Comparison of ENCODE assay signal across 25 cellular contexts in genomic region chr2:233436191-233436581, GRCh38.
DNase-seq lines count a peak whose midpoint lies in the region; ATAC-seq and TF ChIP-seq lines count a peak whose summit lies in the region.
"Had no signal": no experiment of that assay in that cellular context is flagged by ENCODE, and none has a peak within 500 bp of the region (broad histone marks: within the 10 kb centered on the region; RNA-seq: fewer than 3 reads in every experiment).

No MANE protein-coding gene starts in this region.

- peaks cover 51% of the 10 kb centered on the region for H3K36me3 Mint-ChIP-seq in T-helper 2 cell treated with Interferon-gamma antibody and Interleukin-4, amounts not matched to agents 5 μg/mL and 100 μg/mL, for 36 hours (ENCODE audit: low read depth)
- H3K36me3 Mint-ChIP-seq in stimulated activated naive B cell treated with anti-CD40 and anti-IgM and Interleukin-4, amounts not matched to agents 10 μg/mL and 1 μg/mL and 100 μg/mL, for 72 hours = peaks cover 54 to 70% of the 10 kb centered on the region in 2 donors

- H3K27ac ChIP-seq in Peyer's patch (no peak overlapping the region), right lobe of liver (no peak overlapping the region), body of pancreas (no peak overlapping the region)
- H3K27ac ChIP-seq: 22Rv1, esophagus muscularis mucosa, hepatocyte, SJSA1, skin epidermis, thoracic aorta had no signal

- H3K9me3 ChIP-seq in Peyer's patch (no peaks in the 10 kb centered on the region), right lobe of liver (no peaks in the 10 kb centered on the region), body of pancreas (no peaks in the 10 kb centered on the region)
- H3K9me3 ChIP-seq: esophagus muscularis mucosa, mucosa of descending colon, SJSA1, thoracic aorta had no signal

- WGBS in right lobe of liver (ENCODE audit: insufficient coverage, low coverage, low lambda C conversion rate, missing lambda C conversion rate) = 87% methylated on average over 5 of the region's 15 CpGs
- 92 to 96% methylated on average over 4 to 15 of the region's 15 CpGs for WGBS in body of pancreas, 2 donors

- H3K36me3 ChIP-seq in Peyer's patch (peaks cover 0 to 67% (median 0%) of the 10 kb centered on the region in 3 donors), right lobe of liver (peaks cover 0 to 32% (median 5%) of the 10 kb centered on the region in 4 donors), body of pancreas (replicated peaks in 1 of 2; ENCODE audit: insufficient read depth in 1 of 2, low read depth in 2 of 2) (peaks cover 0 to 4% of the 10 kb centered on the region in 2 donors)

- TF ChIP-seq CTCF in Peyer's patch (IDR thresholded peaks at IDR 0.05) = no peak
- TF ChIP-seq CTCF in right lobe of liver (IDR thresholded peaks at IDR 0.05) = no peak
- no peak for TF ChIP-seq CTCF in body of pancreas (IDR thresholded peaks at IDR 0.05)

- H3K4me3 ChIP-seq in Peyer's patch = no peak overlapping the region
- H3K4me3 ChIP-seq in right lobe of liver = no peak overlapping the region
- H3K4me3 ChIP-seq in body of pancreas = no peak overlapping the region
- H3K4me3 ChIP-seq: esophagus muscularis mucosa, hepatocyte, mucosa of descending colon, SJSA1, skin epidermis, thoracic aorta had no signal

- TF ChIP-seq POLR2A in Peyer's patch (IDR thresholded peaks at IDR 0.05) (no peak), right lobe of liver (IDR thresholded peaks at IDR 0.05) (no peak), body of pancreas (IDR thresholded peaks at IDR 0.05) (no peak)

- intact Hi-C loops in right lobe of liver (cut with DNase I) = no loop called here
- intact Hi-C loops in body of pancreas (cut with DNase I) = no loop called here

- no peaks in the 10 kb centered on the region for H3K27me3 Mint-ChIP-seq in T-helper 2 cell treated with Interferon-gamma antibody and Interleukin-4, amounts not matched to agents 5 μg/mL and 100 μg/mL, for 36 hours (ENCODE audit: low read depth)
- H3K27me3 Mint-ChIP-seq in stimulated activated naive B cell treated with anti-CD40 and anti-IgM and Interleukin-4, amounts not matched to agents 10 μg/mL and 1 μg/mL and 100 μg/mL, for 72 hours = no peaks in the 10 kb centered on the region
- H3K27me3 Mint-ChIP-seq: CD4-positive, alpha-beta memory T cell had no signal

- no peak overlapping the region for H3K4me3 Mint-ChIP-seq in T-helper 2 cell treated with Interferon-gamma antibody and Interleukin-4, amounts not matched to agents 5 μg/mL and 100 μg/mL, for 36 hours
- H3K4me3 Mint-ChIP-seq in stimulated activated naive B cell treated with anti-CD40 and anti-IgM and Interleukin-4, amounts not matched to agents 10 μg/mL and 1 μg/mL and 100 μg/mL, for 72 hours = no peak overlapping the region
- H3K4me3 Mint-ChIP-seq: CD4-positive, alpha-beta memory T cell had no signal

- H3K9me3 Mint-ChIP-seq in T-helper 2 cell treated with Interferon-gamma antibody and Interleukin-4, amounts not matched to agents 5 μg/mL and 100 μg/mL, for 36 hours = no peaks in the 10 kb centered on the region
- H3K9me3 Mint-ChIP-seq in stimulated activated naive B cell treated with anti-CD40 and anti-IgM and Interleukin-4, amounts not matched to agents 10 μg/mL and 1 μg/mL and 100 μg/mL, for 72 hours = no peaks in the 10 kb centered on the region

- H3K4me1 Mint-ChIP-seq in T-helper 2 cell treated with Interferon-gamma antibody and Interleukin-4, amounts not matched to agents 5 μg/mL and 100 μg/mL, for 36 hours (ENCODE audit: low read depth) = peaks cover 6% of the 10 kb centered on the region
- H3K4me1 Mint-ChIP-seq in stimulated activated naive B cell treated with anti-CD40 and anti-IgM and Interleukin-4, amounts not matched to agents 10 μg/mL and 1 μg/mL and 100 μg/mL, for 72 hours = peaks cover 32 to 50% of the 10 kb centered on the region in 2 donors

- H3K4me1 ChIP-seq in Peyer's patch = no peaks in the 10 kb centered on the region
- H3K4me1 ChIP-seq in right lobe of liver = no peaks in the 10 kb centered on the region
- H3K4me1 ChIP-seq in body of pancreas = no peaks in the 10 kb centered on the region
- H3K4me1 ChIP-seq: SJSA1 had no signal

- ATAC-seq in right lobe of liver = no peak
- no peak for ATAC-seq in stimulated activated naive B cell treated with anti-CD40 and anti-IgM and Interleukin-4, amounts not matched to agents 10 μg/mL and 1 μg/mL and 100 μg/mL, for 72 hours (replicated peaks)
- ATAC-seq in body of pancreas = no peak
- ATAC-seq: HCT116, mucosa of descending colon had no signal

- H3K27ac Mint-ChIP-seq in T-helper 2 cell treated with Interferon-gamma antibody and Interleukin-4, amounts not matched to agents 5 μg/mL and 100 μg/mL, for 36 hours = peak overlapping the region; percentile 21
- H3K27ac Mint-ChIP-seq in stimulated activated naive B cell treated with anti-CD40 and anti-IgM and Interleukin-4, amounts not matched to agents 10 μg/mL and 1 μg/mL and 100 μg/mL, for 72 hours = peak overlapping the region; percentile 25

- no peaks in the 10 kb centered on the region for H3K27me3 ChIP-seq in Peyer's patch
- no peaks in the 10 kb centered on the region for H3K27me3 ChIP-seq in right lobe of liver
- no peaks in the 10 kb centered on the region for H3K27me3 ChIP-seq in body of pancreas
- H3K27me3 ChIP-seq: esophagus muscularis mucosa, hepatocyte, SJSA1 had no signal

- DNase-seq in T-helper 2 cell treated with Interferon-gamma antibody and Interleukin-4, amounts not matched to agents 5 μg/mL and 100 μg/mL, for 36 hours (ENCODE audit: low spot score) = no peak
- DNase-seq in T-helper 2 cell = no peak
- DNase-seq in Peyer's patch = peak in 2 of 3 donors; percentile 23 to 40
- peak in 2 of 3 donors; percentile 12 to 42 for DNase-seq in right lobe of liver
- no peak for DNase-seq in stimulated activated naive B cell treated with anti-CD40 and anti-IgM and Interleukin-4, amounts not matched to agents 10 μg/mL and 1 μg/mL and 100 μg/mL, for 72 hours
- no peak for DNase-seq in NCI-H446 treated with DMSO at 0.1 percent for 48 hours (lab: John Stamatoyannopoulos, UW)
- no peak for DNase-seq in body of pancreas
- DNase-seq in dermis blood vessel endothelial cell = no peak
- DNase-seq: activated gamma-delta T cell; CD4-positive, alpha-beta memory T cell; effector memory CD4-positive, alpha-beta T cell; EL; foreskin melanocyte; NCI-H1694; NCI-H2171; NCI-H69; stimulated activated CD4-positive, alpha-beta T cell treated with anti-CD3 and anti-CD28 coated beads, Interleukin-1b, Interleukin-23, amount 100 ng/mL, for 48 hours had no signal

Comparison
In these comparisons a context has a peak if more than half of its experiments do, and no peak if none do; other contexts are left out.
1. DNase-seq: peak in Peyer's patch (2 of 3) and right lobe of liver (2 of 3); none in T-helper 2 cell treated with Interferon-gamma antibody and Interleukin-4, amounts not matched to agents 5 μg/mL and 100 μg/mL, for 36 hours (single experiment), T-helper 2 cell (0 of 5), stimulated activated naive B cell treated with anti-CD40 and anti-IgM and Interleukin-4, amounts not matched to agents 10 μg/mL and 1 μg/mL and 100 μg/mL, for 72 hours (single experiment), NCI-H446 treated with DMSO at 0.1 percent for 48 hours (single experiment), body of pancreas (0 of 4) and dermis blood vessel endothelial cell (single experiment).